ENCODE assay signal across 25 cellular contexts in the genomic region with DNA sequence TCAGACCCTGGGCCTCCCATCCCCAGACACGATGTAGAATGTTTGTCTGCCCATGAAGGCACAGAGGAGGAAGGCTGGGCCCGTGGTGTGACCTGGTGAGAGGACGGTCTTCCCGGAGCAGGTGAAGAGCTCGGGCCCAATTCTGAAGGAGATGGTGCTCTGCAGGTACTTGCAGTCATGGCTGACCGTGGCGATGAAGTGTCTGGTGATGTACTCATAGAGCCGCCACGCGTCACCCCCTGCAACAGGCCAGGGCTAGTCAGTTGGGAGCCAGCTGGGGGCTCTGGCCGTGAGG.
"Had no signal": no experiment of that assay in that cellular context is flagged by ENCODE, and none has a peak within 500 bp of the region (broad histone marks: within the 10 kb centered on the region; RNA-seq: fewer than 3 reads in every experiment).

No MANE protein-coding gene starts in this region.

- H3K36me3 ChIP-seq: ovary, uterus had no signal

- H3K36me3 Mint-ChIP-seq: natural killer cell had no signal

- H3K9me3 ChIP-seq: ovary, psoas muscle, right lobe of liver, sigmoid colon, stomach, thoracic aorta, thyroid gland, tibial nerve, upper lobe of left lung, uterus had no signal

- ATAC-seq: naive thymus-derived CD4-positive, alpha-beta T cell; natural killer cell; stimulated activated memory B cell treated with anti-CD40 and anti-IgM and Interleukin-4, amounts not matched to agents 10 μg/mL and 1 μg/mL and 100 μg/mL, for 72 hours had no signal

- H3K4me3 Mint-ChIP-seq: naive thymus-derived CD4-positive, alpha-beta T cell; natural killer cell; nephron; neural crest cell; stimulated activated memory B cell treated with anti-CD40 and anti-IgM and Interleukin-4, amounts not matched to agents 10 μg/mL and 1 μg/mL and 100 μg/mL, for 72 hours; stimulated activated naive CD8-positive, alpha-beta T cell treated with anti-CD3 and anti-CD28 coated beads, Interleukin-15, Interleukin-2, amounts not matched to agents 100 ng/mL and 50 ng/mL, for 24 hours had no signal

- H3K9me3 Mint-ChIP-seq: naive thymus-derived CD4-positive, alpha-beta T cell; natural killer cell; nephron; neural crest cell; stimulated activated memory B cell treated with anti-CD40 and anti-IgM and Interleukin-4, amounts not matched to agents 10 μg/mL and 1 μg/mL and 100 μg/mL, for 72 hours; stimulated activated naive CD8-positive, alpha-beta T cell treated with anti-CD3 and anti-CD28 coated beads, Interleukin-15, Interleukin-2, amounts not matched to agents 100 ng/mL and 50 ng/mL, for 24 hours had no signal

- H3K4me1 Mint-ChIP-seq: naive thymus-derived CD4-positive, alpha-beta T cell; natural killer cell; nephron; neural crest cell; stimulated activated memory B cell treated with anti-CD40 and anti-IgM and Interleukin-4, amounts not matched to agents 10 μg/mL and 1 μg/mL and 100 μg/mL, for 72 hours had no signal

- DNase-seq: naive thymus-derived CD4-positive, alpha-beta T cell; natural killer cell; ovary; psoas muscle; sigmoid colon; stimulated activated CD4-positive, alpha-beta T cell treated with anti-CD3 and anti-CD28 coated beads, Interleukin-12 subunit alpha, Interleukin-12 subunit beta, amount 100 ng/mL, for 4 hours; stimulated activated CD4-positive, alpha-beta T cell treated with anti-CD3 and anti-CD28 coated beads, Interleukin-1b, Interleukin-23, amount 100 ng/mL, for 48 hours; stimulated activated CD4-positive, alpha-beta T cell treated with anti-CD3 and anti-CD28 coated beads, Interleukin-4, amount 100 ng/mL, for 1 hour; stimulated activated CD4-positive, alpha-beta T cell treated with anti-CD3 and anti-CD28 coated beads, Interleukin-4, amount 100 ng/mL, for 4 hours; stimulated activated CD8-positive, alpha-beta memory T cell treated with anti-CD3 and anti-CD28 coated beads, Interleukin-4, amount 100 ng/mL, for 48 hours; stimulated activated naive CD4-positive, alpha-beta T cell treated with Interleukin-2 at 50 U/mL for 16 hours; thyroid gland; trophoblast cell; upper lobe of left lung; uterus had no signal

- H2AFZ ChIP-seq: parathyroid adenoma had no signal

- H3K27ac ChIP-seq: ovary, parathyroid adenoma, psoas muscle, right lobe of liver, sigmoid colon, thoracic aorta, thyroid gland, tibial nerve, upper lobe of left lung, uterus had no signal

- H3K27me3 ChIP-seq: ovary, right lobe of liver, sigmoid colon, stomach, thyroid gland, tibial nerve, upper lobe of left lung, uterus had no signal

- H3K9ac ChIP-seq: parathyroid adenoma had no signal

- H3K4me1 ChIP-seq: parathyroid adenoma, right lobe of liver, sigmoid colon, thyroid gland, tibial nerve, upper lobe of left lung, uterus had no signal

- H3K27ac Mint-ChIP-seq: natural killer cell; nephron; progenitor cell of endocrine pancreas; stimulated activated memory B cell treated with anti-CD40 and anti-IgM and Interleukin-4, amounts not matched to agents 10 μg/mL and 1 μg/mL and 100 μg/mL, for 72 hours; stimulated activated naive CD8-positive, alpha-beta T cell treated with anti-CD3 and anti-CD28 coated beads, Interleukin-15, Interleukin-2, amounts not matched to agents 100 ng/mL and 50 ng/mL, for 24 hours had no signal

- H3K4me3 ChIP-seq: ovary, psoas muscle, right lobe of liver, sigmoid colon, stomach, thoracic aorta, thyroid gland, tibial nerve, upper lobe of left lung, uterus had no signal

- H3K27me3 Mint-ChIP-seq: naive thymus-derived CD4-positive, alpha-beta T cell; progenitor cell of endocrine pancreas; stimulated activated memory B cell treated with anti-CD40 and anti-IgM and Interleukin-4, amounts not matched to agents 10 μg/mL and 1 μg/mL and 100 μg/mL, for 72 hours; stimulated activated naive CD8-positive, alpha-beta T cell treated with anti-CD3 and anti-CD28 coated beads, Interleukin-15, Interleukin-2, amounts not matched to agents 100 ng/mL and 50 ng/mL, for 24 hours had no signal
